9 cellular contexts compared by ENCODE assay signal in genomic region chr10:84140036-84140379, GRCh38. TPM values are rescaled to one million over a fixed set of nuclear protein-coding genes. Genes with fewer than 3 reads are reported as not detected.
DNase-seq lines count a peak whose midpoint lies in the region; ATAC-seq, FAIRE-seq and TF ChIP-seq lines count a peak whose summit lies in the region.
"Had no signal": no experiment of that assay in that cellular context is flagged by ENCODE, and none has a peak within 500 bp of the region (broad histone marks: within the 10 kb centered on the region; RNA-seq: fewer than 3 reads in every experiment).

No MANE protein-coding gene starts in this region.

- peak overlapping the region; percentile 69; the same call in 1 of the 2 replicates for H3K56ac ChIP-seq in IMR-90 (ENCODE audit: extremely low read depth, insufficient read depth, low read length)

- H3K36me3 ChIP-seq in IMR-90 (ENCODE audit: control insufficient read depth, insufficient read depth, low read length) (peaks cover 6% of the 10 kb centered on the region), astrocyte (ENCODE audit: insufficient read depth, low read length) (peaks cover 12% of the 10 kb centered on the region)

- 0 out of 2 replicates have a peak overlapping the region, but pooled peaks have one; percentile 9 for H2AK5ac ChIP-seq in IMR-90 (ENCODE audit: low read depth, low read length)

- no peaks in the 10 kb centered on the region for H3K36me3 Mint-ChIP-seq in astrocyte (ENCODE audit: low read depth, unreplicated experiment)

- POLR2A ChIA-PET in IMR-90 (lab: Charles Lee; ENCODE audit: unreplicated experiment): no interaction called here

- peak overlapping the region; percentile 68 for H2AK9ac ChIP-seq in IMR-90 (replicated peaks; ENCODE audit: low read depth, low read length, poor library complexity)

- H3K4me1 Mint-ChIP-seq in astrocyte (ENCODE audit: low read depth, unreplicated experiment): peaks cover 17% of the 10 kb centered on the region

- CTCF ChIA-PET in IMR-90 (lab: Yijun Ruan, JAX): no interaction called here

- FAIRE-seq in astrocyte (lab: Jason Lieb, UNC): no peak

- intact Hi-C loops in IMR-90 (cut with micrococcal nuclease): loop anchor here (10.0 kb wide), 1 partner anchor 115 kb away; no protein-coding TSS in a partner anchor

- H3K4me2 ChIP-seq in IMR-90 (ENCODE audit: low read depth, low read length) (peak overlapping the region; percentile 99), astrocyte (ENCODE audit: low read length) (peak overlapping the region; percentile 97)

- H3K4ac ChIP-seq in IMR-90 (ENCODE audit: low read depth, low read length): peak overlapping the region; percentile 75

- peaks cover 25% of the 10 kb centered on the region for H3K79me2 ChIP-seq in astrocyte (ENCODE audit: insufficient read depth, low read length)

- H3K23ac ChIP-seq in IMR-90 (ENCODE audit: low read depth, low read length): peak overlapping the region; percentile 50

- dilution Hi-C loops in IMR-90 (cut with HindIII; ENCODE audit: low sequenced_read_pairs, unreplicated experiment): no loop called here

- BruUV-seq in IMR-90 (replicated peaks; lab: Mats Ljungman, UMichigan): no TSS peak

- peak overlapping the region; percentile 67 to 73 for H4K8ac ChIP-seq in IMR-90 (ENCODE audit: low read depth in 2 of 2, low read length in 2 of 2)

- H3K18ac ChIP-seq in IMR-90 (ENCODE audit: low read depth, low read length): no peak overlapping the region

- H3K4me3 ChIP-seq in IMR-90 (ENCODE audit: insufficient read depth, low read depth, low read length): peak overlapping the region; percentile 89
- peak overlapping the region; percentile 90 for H3K4me3 ChIP-seq in astrocyte (ENCODE audit: insufficient read depth, low read depth, low read length)
- peak overlapping the region; percentile 99 for H3K4me3 ChIP-seq in iPS-18c (ENCODE audit: insufficient read depth, low read depth, low read length)

- no peak for TF ChIP-seq RAD21 in IMR-90 (IDR thresholded peaks at IDR 0.05; ENCODE audit: low read length)

- TF ChIP-seq CTCF in IMR-90 (conservative IDR thresholded peaks at IDR 0.05; ENCODE audit: low read depth, low read length) (no peak), astrocyte (IDR thresholded peaks at IDR 0.05; ENCODE audit: insufficient read depth, low read depth, low read length) (no peak)

- peak overlapping the region; percentile 55; the same call in 1 of the 2 replicates for H3K14ac ChIP-seq in IMR-90 (replicated peaks; ENCODE audit: low read depth, low read length)

- H4K91ac ChIP-seq in IMR-90 (ENCODE audit: insufficient read depth, low read depth, low read length): 0 out of 2 replicates have a peak overlapping the region, but pooled peaks have one; percentile 27

- no peak overlapping the region for H2BK120ac ChIP-seq in IMR-90 (ENCODE audit: low read depth, low read length)

- H3K9me1 ChIP-seq in IMR-90 (ENCODE audit: insufficient read depth, low read length): no peaks in the 10 kb centered on the region

- H3K79me1 ChIP-seq in IMR-90 (ENCODE audit: low read depth in 1 of 2, low read length in 2 of 2): peaks cover 11 to 18% of the 10 kb centered on the region in 2 experiments

- H4K5ac ChIP-seq in IMR-90 (ENCODE audit: low read depth, low read length): peak overlapping the region; percentile 51

- H4K20me1 ChIP-seq in IMR-90 (ENCODE audit: insufficient read depth, low read length) (no peaks in the 10 kb centered on the region), astrocyte (ENCODE audit: insufficient read depth, low read length) (no peaks in the 10 kb centered on the region)

- H3K4me3 Mint-ChIP-seq in astrocyte (ENCODE audit: unreplicated experiment): peak overlapping the region; percentile 98

- H3K27ac ChIP-seq in IMR-90 (ENCODE audit: insufficient read depth, low read length) (peak overlapping the region; percentile 73), astrocyte (ENCODE audit: low read depth, low read length) (peak overlapping the region; percentile 97)

- ATAC-seq in IMR-90 (ENCODE audit: low read depth) (0 out of 2 replicates have a peak, but pooled peaks have one; percentile 1), HG02852 (IDR thresholded peaks at IDR 0.05; ENCODE audit: unreplicated experiment) (no peak)
- ATAC-seq in stimulated activated naive CD8-positive, alpha-beta T cell treated with anti-CD3 and anti-CD28 coated beads, Interleukin-15, Interleukin-2, amounts not matched to agents 100 U/mL and 50 U/mL, for 24 hours: no peak

- in situ Hi-C loops in IMR-90 (cut with MboI; ENCODE audit: low sequenced_read_pairs): loop anchor here (10.0 kb wide), 1 partner anchor 395 kb away; no protein-coding TSS in a partner anchor

- 20% methylated on average over 7 of the region's 12 CpGs; no CpG with 5 or more reads in 1 of the 2 experiments for WGBS in IMR-90 (ENCODE audit: extremely low coverage in 2 of 2, insufficient read length in 1 of 2), 2 experiments

- peak overlapping the region; percentile 61 for H2BK5ac ChIP-seq in IMR-90 (ENCODE audit: low read depth, low read length, poor library complexity, severe bottlenecking)

- H2BK20ac ChIP-seq in IMR-90 (ENCODE audit: low read depth, low read length): no peak overlapping the region

- H3K9me3 ChIP-seq in IMR-90 (ENCODE audit: control insufficient read depth, insufficient read depth, low read length) (no peaks in the 10 kb centered on the region), astrocyte (ENCODE audit: insufficient read depth, low read depth, low read length) (no peaks in the 10 kb centered on the region), iPS-18c (ENCODE audit: control insufficient read depth, insufficient read depth, low read length) (no peaks in the 10 kb centered on the region)

- no peaks in the 10 kb centered on the region for H3K27me3 Mint-ChIP-seq in astrocyte (ENCODE audit: low read depth, unreplicated experiment)

- peak overlapping the region; percentile 99 for H3K27ac Mint-ChIP-seq in astrocyte (ENCODE audit: unreplicated experiment)

- DNase-seq in GM04503 (ENCODE audit: low read depth) (peak; percentile 3), IMR-90 (peak; percentile 31), astrocyte (ENCODE audit: low read depth) (peak; percentile 12), ecto neural progenitor cell (ENCODE audit: low spot score) (no peak), MV-4-11 (lab: John Stamatoyannopoulos, UW) (no peak)
- peak; percentile 20 for DNase-seq in stimulated activated naive CD8-positive, alpha-beta T cell treated with anti-CD3 and anti-CD28 coated beads, Interleukin-15, Interleukin-2, amounts not matched to agents 100 U/mL and 50 U/mL, for 24 hours

- no peaks in the 10 kb centered on the region for H3K9me3 Mint-ChIP-seq in astrocyte (ENCODE audit: unreplicated experiment)

- H3K4me1 ChIP-seq in IMR-90 (ENCODE audit: control insufficient read depth, insufficient read depth, low read length) (peaks cover 4% of the 10 kb centered on the region), astrocyte (ENCODE audit: insufficient read depth, low read length) (peaks cover 6% of the 10 kb centered on the region)

- H3K27me3 ChIP-seq in IMR-90 (ENCODE audit: control insufficient read depth, insufficient read depth, low read length) (no peaks in the 10 kb centered on the region), astrocyte (ENCODE audit: insufficient read depth, low read length) (no peaks in the 10 kb centered on the region)

- TF ChIP-seq POLR2A in IMR-90 (IDR thresholded peaks at IDR 0.05; ENCODE audit: low read depth, low read length): no peak; the same call in 1 of the 2 replicates

- no peak overlapping the region for H2BK15ac ChIP-seq in IMR-90 (ENCODE audit: low read depth, low read length)

- H3K9ac ChIP-seq in IMR-90 (ENCODE audit: low read depth, low read length) (peak overlapping the region; percentile 65), astrocyte (ENCODE audit: low read length) (peak overlapping the region; percentile 99)

- H2AFZ ChIP-seq in IMR-90 (replicated peaks; ENCODE audit: low read length, poor library complexity) (peak overlapping the region; percentile 94), astrocyte (ENCODE audit: low read depth, low read length) (peak overlapping the region; percentile 80)

TF ChIP-seq in IMR-90, 13 proteins besides CTCF, POLR2A, EP300 and RAD21:
- TF ChIP-seq MXI1 (IDR thresholded peaks at IDR 0.05; ENCODE audit: borderline replicate concordance, low read depth, low read length) (no peak), MAFK (IDR thresholded peaks at IDR 0.05; ENCODE audit: low read depth, low read length) (no peak), USF2 (IDR thresholded peaks at IDR 0.05; ENCODE audit: low read depth, low read length) (no peak), RFX5 (IDR thresholded peaks at IDR 0.05; ENCODE audit: low read depth, low read length) (no peak), MAZ (IDR thresholded peaks at IDR 0.05; ENCODE audit: borderline replicate concordance, low read depth, low read length) (no peak), NFE2L2 (IDR thresholded peaks at IDR 0.05; ENCODE audit: low read depth, low read length) (no peak), CEBPB (IDR thresholded peaks at IDR 0.05; ENCODE audit: low read depth, low read length) (peak; percentile 41; the same call in 1 of the 2 replicates), RCOR1 (IDR thresholded peaks at IDR 0.05; ENCODE audit: insufficient replicate concordance, low read length) (no peak)

RNA-seq across cellular contexts. Expression of gene GHITM, which starts 0.7 kb away (rescaled TPM):
- total RNA-seq in IMR-90 (2012; rRNA removed) (185 and 186 TPM in 2 replicates), astrocyte (128 and 143 TPM in 2 replicates)
- polyA plus RNA-seq in IMR-90 (2012; rRNA removed): 91.9 and 103 TPM in 2 replicates
- 46.5 and 50.7 TPM in 2 replicates for polyA plus RNA-seq in IMR-90 (2012; cell fraction: cytosol; rRNA removed)
- polyA plus RNA-seq in IMR-90 (2012; cell fraction: nucleus; rRNA removed; ENCODE audit: low replicate concordance): 19.0 and 47.9 TPM in 2 replicates

RNA-seq across cellular contexts. Expression of gene GPR15LG, which starts 33.6 kb away (rescaled TPM):
- not detected in 2 replicates for total RNA-seq in IMR-90 (2012; rRNA removed)
- not detected in 2 replicates for polyA plus RNA-seq in IMR-90 (2012; rRNA removed)
- not detected in 2 replicates for polyA plus RNA-seq in IMR-90 (2012; cell fraction: cytosol; rRNA removed)
- not detected in 2 replicates for polyA plus RNA-seq in IMR-90 (2012; cell fraction: nucleus; rRNA removed; ENCODE audit: low replicate concordance)
- not detected in 2 replicates for total RNA-seq in astrocyte
- total RNA-seq: activated CD8-positive, alpha-beta memory T cell treated with anti-CD3 and anti-CD28 coated beads for 36 hours had no signal

RNA-seq across cellular contexts. Expression of gene CDHR1, which starts 54.3 kb away (rescaled TPM):
- total RNA-seq in IMR-90 (2012; rRNA removed) (not detected in 2 replicates), astrocyte (0.41 and 0.75 TPM in 2 replicates)
- not detected in 2 replicates for polyA plus RNA-seq in IMR-90 (2012; rRNA removed)
- polyA plus RNA-seq in IMR-90 (2012; cell fraction: cytosol; rRNA removed): not detected in 2 replicates
- polyA plus RNA-seq in IMR-90 (2012; cell fraction: nucleus; rRNA removed; ENCODE audit: low replicate concordance): 0.02 TPM in 1 of 2 replicates, not detected in the other

Comparison
In these comparisons a context has a peak if more than half of its experiments do, and no peak if none do; other contexts are left out.
1. DNase-seq: peak in GM04503 (single experiment), IMR-90 (single experiment), astrocyte (single experiment) and stimulated activated naive CD8-positive, alpha-beta T cell treated with anti-CD3 and anti-CD28 coated beads, Interleukin-15, Interleukin-2, amounts not matched to agents 100 U/mL and 50 U/mL, for 24 hours (single experiment); none in ecto neural progenitor cell (single experiment) and MV-4-11 (single experiment).
2. Peak in every context shown above with its lines, with median percentiles within 50 percentile points of each other: H3K4me3 ChIP-seq.